Comparison of ENCODE assay signal across 9 cellular contexts in genomic region chr16:84751947-84752346, GRCh38. TPM values are rescaled to one million over a fixed set of nuclear protein-coding genes. Genes with fewer than 3 reads are reported as not detected.
A peak's percentile ranks its signal among the peaks of the same experiment; 100 is the strongest.
DNase-seq lines count a peak whose midpoint lies in the region; ATAC-seq and TF ChIP-seq lines count a peak whose summit lies in the region.
"Had no signal": no experiment of that assay in that cellular context is flagged by ENCODE, and none has a peak within 500 bp of the region (broad histone marks: within the 10 kb centered on the region; RNA-seq: fewer than 3 reads in every experiment).

No MANE protein-coding gene starts in this region.

- no peaks in the 10 kb centered on the region; the same call in 1 of the 2 replicates for H3K36me3 Mint-ChIP-seq in WTC11
- H3K36me3 Mint-ChIP-seq in naive thymus-derived CD4-positive, alpha-beta T cell: peaks cover 0 to 7% (median 0%) of the 10 kb centered on the region in 5 donors

- no peaks in the 10 kb centered on the region for H3K9me3 Mint-ChIP-seq in WTC11
- no peaks in the 10 kb centered on the region for H3K9me3 Mint-ChIP-seq in naive thymus-derived CD4-positive, alpha-beta T cell

- DNase-seq in GM13976 (ENCODE audit: low spot score) (peak; percentile 60), WTC11 (ENCODE audit: low spot score) (no peak), NCI-H2196 (lab: John Stamatoyannopoulos, UW; ENCODE audit: unreplicated experiment) (no peak)
- no peak for DNase-seq in naive thymus-derived CD4-positive, alpha-beta T cell
- DNase-seq: amniotic stem cell, NCI-H1930 had no signal

- intact Hi-C loops in naive thymus-derived CD4-positive, alpha-beta T cell (cut with micrococcal nuclease): no loop called here

- peaks cover 10 to 19% of the 10 kb centered on the region in 2 donors for H3K4me1 ChIP-seq in naive thymus-derived CD4-positive, alpha-beta T cell (ENCODE audit: control insufficient read depth in 2 of 2, insufficient read depth in 2 of 2, low read length in 2 of 2)

- H3K27ac ChIP-seq in naive thymus-derived CD4-positive, alpha-beta T cell (ENCODE audit: low read depth, low read length): no peak overlapping the region

- CTCF ChIA-PET in WTC11 (lab: Charles Lee): interaction anchor here (1.3 kb wide), 1 partner anchor 87 kb away, joined by 3 read pairs; no protein-coding TSS in a partner anchor
- CTCF ChIA-PET in naive thymus-derived CD4-positive, alpha-beta T cell (lab: Charles Lee): interaction anchor here (0.8 to 4.6 kb wide), 4 partner anchors 12 to 218 kb away, joined by 3 to 60 read pairs (median 5); no protein-coding TSS in a partner anchor

- no peaks in the 10 kb centered on the region for H3K27me3 Mint-ChIP-seq in WTC11 (ENCODE audit: low read depth)
- no peaks in the 10 kb centered on the region for H3K27me3 Mint-ChIP-seq in naive thymus-derived CD4-positive, alpha-beta T cell

- H3K9me3 ChIP-seq in naive thymus-derived CD4-positive, alpha-beta T cell (ENCODE audit: control insufficient read depth in 2 of 3, low read length in 3 of 3): no peaks in the 10 kb centered on the region

- POLR2A ChIA-PET in WTC11 (lab: Charles Lee): no interaction called here
- POLR2A ChIA-PET in naive thymus-derived CD4-positive, alpha-beta T cell (lab: Charles Lee): no interaction called here

- in situ Hi-C loops in GM13976 (cut with MboI; ENCODE audit: low sequenced_read_pairs, unreplicated experiment): loop anchor here (10.0 kb wide), 1 partner anchor 213 kb away; no protein-coding TSS in a partner anchor

- peaks cover 47% of the 10 kb centered on the region for H3K4me1 Mint-ChIP-seq in WTC11
- peaks cover 32 to 69% (median 58%) of the 10 kb centered on the region in 7 donors for H3K4me1 Mint-ChIP-seq in naive thymus-derived CD4-positive, alpha-beta T cell

- no peak for TF ChIP-seq CTCF in GM13976 (IDR thresholded peaks at IDR 0.05; ENCODE audit: borderline replicate concordance, control extremely low read depth, extremely low read depth, insufficient read depth, missing control alignments)
- no peak for TF ChIP-seq CTCF in WTC11 (IDR thresholded peaks at IDR 0.05)

- peak; percentile 57 for ATAC-seq in HG02759 (IDR thresholded peaks at IDR 0.05; ENCODE audit: unreplicated experiment)
- no peak for ATAC-seq in WTC11
- ATAC-seq in naive thymus-derived CD4-positive, alpha-beta T cell: peak; percentile 44
- no peak for ATAC-seq in GM18868 (IDR thresholded peaks at IDR 0.05; ENCODE audit: unreplicated experiment)
- ATAC-seq in HG03159 (IDR thresholded peaks at IDR 0.05; ENCODE audit: unreplicated experiment): no peak

- no peaks in the 10 kb centered on the region for H3K27me3 ChIP-seq in naive thymus-derived CD4-positive, alpha-beta T cell (ENCODE audit: control insufficient read depth in 2 of 2, insufficient read depth in 2 of 2, low read length in 2 of 2)

- no peak overlapping the region for H3K4me3 ChIP-seq in naive thymus-derived CD4-positive, alpha-beta T cell (ENCODE audit: low read length)

- no peak overlapping the region for H3K4me3 Mint-ChIP-seq in WTC11
- no peak overlapping the region for H3K4me3 Mint-ChIP-seq in naive thymus-derived CD4-positive, alpha-beta T cell

- H3K27ac Mint-ChIP-seq in WTC11: 0 out of 2 replicates have a peak overlapping the region, but pooled peaks have one; percentile 28
- peak overlapping the region in 4 of 9 donors; percentile 19 to 71 (median 38) for H3K27ac Mint-ChIP-seq in naive thymus-derived CD4-positive, alpha-beta T cell

- H3K36me3 ChIP-seq in naive thymus-derived CD4-positive, alpha-beta T cell (ENCODE audit: control insufficient read depth in 2 of 3, insufficient read depth in 3 of 3, low read length in 3 of 3): peaks cover 0 to 2% (median 0%) of the 10 kb centered on the region in 3 experiments

TF ChIP-seq in WTC11, 78 proteins besides CTCF, POLR2A, EP300 and RAD21 (continues in another document):
- TF ChIP-seq CREB1 (CRISPR knock-in tag; IDR thresholded peaks at IDR 0.05) (no peak), JAZF1 (CRISPR knock-in tag; IDR thresholded peaks at IDR 0.05) (no peak), ZNF232 (CRISPR knock-in tag; IDR thresholded peaks at IDR 0.05) (no peak), ZNF423 (CRISPR knock-in tag; IDR thresholded peaks at IDR 0.05) (no peak), ZBTB43 (CRISPR knock-in tag; IDR thresholded peaks at IDR 0.05) (no peak), GRHL2 (CRISPR knock-in tag; IDR thresholded peaks at IDR 0.05; ENCODE audit: insufficient replicate concordance, severe bottlenecking) (no peak), KAT7 (CRISPR knock-in tag; IDR thresholded peaks at IDR 0.05; ENCODE audit: borderline replicate concordance) (no peak), ZNF281 (CRISPR knock-in tag; IDR thresholded peaks at IDR 0.05) (no peak), MYBL2 (CRISPR knock-in tag; IDR thresholded peaks at IDR 0.05) (no peak), NFE2L1 (CRISPR knock-in tag; IDR thresholded peaks at IDR 0.05) (no peak), ARID4B (CRISPR knock-in tag; IDR thresholded peaks at IDR 0.05; ENCODE audit: borderline replicate concordance) (no peak), ESRRA (CRISPR knock-in tag; IDR thresholded peaks at IDR 0.05; ENCODE audit: borderline replicate concordance) (no peak), CBFB (CRISPR knock-in tag; IDR thresholded peaks at IDR 0.05; ENCODE audit: low read depth) (no peak), ZNF317 (CRISPR knock-in tag; IDR thresholded peaks at IDR 0.05; ENCODE audit: borderline replicate concordance, low read depth) (no peak), ZNF263 (CRISPR knock-in tag; IDR thresholded peaks at IDR 0.05; ENCODE audit: low read depth) (no peak)

RNA-seq across cellular contexts. Expression of gene USP10, which starts 52.1 kb away (rescaled TPM):
- 138 to 152 TPM (median 139 TPM) in 3 replicates for total RNA-seq in WTC11 (2021)
- 100 to 1,000 TPM in 3 of 5 experiments, 10 to 100 TPM in 2; 88.4 to 113 (median 112) TPM for total RNA-seq in naive thymus-derived CD4-positive, alpha-beta T cell
- 100 to 1,000 TPM; 106 to 123 TPM for polyA plus RNA-seq in naive thymus-derived CD4-positive, alpha-beta T cell

Comparison
In these comparisons a context has a peak if more than half of its experiments do, and no peak if none do; other contexts are left out.
1. ATAC-seq: peak in HG02759 (single experiment) and naive thymus-derived CD4-positive, alpha-beta T cell (single experiment); none in WTC11 (single experiment), GM18868 (single experiment) and HG03159 (single experiment).